ENCODE assay signal across 1 cellular context in genomic region chr9:91379461-91379860, GRCh38.
TF ChIP-seq lines count a peak whose summit lies in the region.

No MANE protein-coding gene starts in this region.

TF ChIP-seq in IMR-90, 13 proteins besides CTCF, POLR2A, EP300 and RAD21 (continued from another document):
- no peak for TF ChIP-seq ELK1 (IDR thresholded peaks at IDR 0.05; ENCODE audit: borderline replicate concordance, low read depth, low read length)
- TF ChIP-seq RFX5 (IDR thresholded peaks at IDR 0.05; ENCODE audit: low read depth, low read length) = no peak
- no peak for TF ChIP-seq USF2 (IDR thresholded peaks at IDR 0.05; ENCODE audit: low read depth, low read length)
- no peak for TF ChIP-seq CEBPB (IDR thresholded peaks at IDR 0.05; ENCODE audit: low read depth, low read length)
- no peak for TF ChIP-seq RCOR1 (IDR thresholded peaks at IDR 0.05; ENCODE audit: insufficient replicate concordance, low read length)
- no peak for TF ChIP-seq FOS (IDR thresholded peaks at IDR 0.05; ENCODE audit: low read depth, low read length)
- no peak for TF ChIP-seq BHLHE40 (IDR thresholded peaks at IDR 0.05; ENCODE audit: low read depth, low read length)
